ENCODE assay signal across 8 cellular contexts in the genomic region with DNA sequence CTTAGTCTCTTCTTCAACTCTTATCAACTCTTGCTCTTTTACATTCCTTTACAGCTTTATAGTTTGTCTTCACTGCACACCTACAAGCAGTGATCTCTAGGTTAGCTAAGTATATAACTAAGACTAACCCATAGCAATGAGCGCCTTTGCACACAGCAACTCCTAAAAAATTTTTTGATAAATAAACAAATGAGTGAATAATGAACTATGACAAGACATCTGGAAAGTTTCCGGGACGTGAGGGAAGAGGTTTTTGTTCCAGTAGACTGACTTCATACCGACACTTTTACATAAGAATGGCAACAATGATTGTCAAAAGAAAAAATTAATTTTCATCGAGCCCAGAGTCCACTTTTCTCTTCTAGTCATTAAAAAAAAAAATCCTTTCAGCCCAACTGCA.
DNase-seq lines count a peak whose midpoint lies in the region; ATAC-seq and TF ChIP-seq lines count a peak whose summit lies in the region.

No MANE protein-coding gene starts in this region.

- in situ Hi-C loops in GM13976 (cut with MboI; ENCODE audit: low sequenced_read_pairs, unreplicated experiment) = loop anchor here (10.0 kb wide), 1 partner anchor 126 kb away; no protein-coding TSS in a partner anchor

- H3K36me3 ChIP-seq in DOHH2 (ENCODE audit: control insufficient read depth, low read length) = peaks cover 3% of the 10 kb centered on the region; the same call in 1 of the 2 replicates
- no peaks in the 10 kb centered on the region for H3K36me3 ChIP-seq in RWPE2 (ENCODE audit: low read depth)
- no peaks in the 10 kb centered on the region for H3K36me3 ChIP-seq in esophagus muscularis mucosa
- no peaks in the 10 kb centered on the region for H3K36me3 ChIP-seq in trophoblast cell (ENCODE audit: control insufficient read depth in 1 of 2, insufficient read depth in 2 of 2, low read length in 2 of 2)

- no peak overlapping the region for H2BK120ac ChIP-seq in trophoblast cell (ENCODE audit: insufficient read depth, low read length, poor library complexity)

- H3K27ac ChIP-seq in DOHH2 (ENCODE audit: low read depth, low read length) (peak overlapping the region; percentile 57), RWPE2 (ENCODE audit: poor library complexity, severe bottlenecking) (peak overlapping the region; percentile 48), esophagus muscularis mucosa (replicated peaks in 1 of 4) (peak overlapping the region; percentile 81 to 89 (median 85)), trophoblast cell (ENCODE audit: low read depth, low read length) (no peak overlapping the region)

- no peaks in the 10 kb centered on the region for H3K9me2 ChIP-seq in DOHH2 (replicated peaks; ENCODE audit: control insufficient read depth, low read length)

- WGBS in esophagus muscularis mucosa = 8% methylated on average over 5 of the region's 5 CpGs
- no CpG with 5 or more reads among the region's 5 CpGs for WGBS in trophoblast cell (ENCODE audit: extremely low coverage, insufficient coverage, insufficient read length)

- peaks cover 30% of the 10 kb centered on the region for H3F3A ChIP-seq in DOHH2 (ENCODE audit: control insufficient read depth, insufficient read depth)

- no peak overlapping the region for H4K91ac ChIP-seq in trophoblast cell (ENCODE audit: low read depth, low read length)

- H3K9me3 ChIP-seq in DOHH2 (ENCODE audit: control insufficient read depth, insufficient read depth, low read length) (no peaks in the 10 kb centered on the region), RWPE2 (ENCODE audit: severe bottlenecking) (no peaks in the 10 kb centered on the region), esophagus muscularis mucosa (no peaks in the 10 kb centered on the region), trophoblast cell (ENCODE audit: insufficient read depth, low read depth, low read length) (no peaks in the 10 kb centered on the region)

- DNase-seq in RWPE2 (ENCODE audit: low spot score) (no peak), esophagus muscularis mucosa (ENCODE audit: extremely low spot score) (no peak), trophoblast cell (no peak), NCI-H2171 treated with DMSO at 0.1 percent for 48 hours (lab: John Stamatoyannopoulos, UW) (no peak), MV-4-11 (lab: John Stamatoyannopoulos, UW) (no peak), GM13976 (ENCODE audit: low spot score) (no peak)

- peak overlapping the region; percentile 99 for H4K8ac ChIP-seq in trophoblast cell (ENCODE audit: low read depth, low read length)

- H2BK5ac ChIP-seq in trophoblast cell (ENCODE audit: low read depth, low read length, poor library complexity) = no peak overlapping the region

- H3K14ac ChIP-seq in trophoblast cell (ENCODE audit: low read length) = no peak overlapping the region

- TF ChIP-seq POLR2A in esophagus muscularis mucosa (IDR thresholded peaks at IDR 0.05; ENCODE audit: low read depth) = no peak

- peak overlapping the region; percentile 86 for H3K4me2 ChIP-seq in DOHH2 (ENCODE audit: low read length)
- peak overlapping the region; percentile 59 for H3K4me2 ChIP-seq in trophoblast cell (ENCODE audit: low read length)

- no peak for TF ChIP-seq EP300 in esophagus muscularis mucosa (IDR thresholded peaks at IDR 0.05)

- H4K20me1 ChIP-seq in DOHH2 (ENCODE audit: control insufficient read depth, insufficient read depth, low read depth, low read length) = no peaks in the 10 kb centered on the region

- H3K79me2 ChIP-seq in DOHH2 (ENCODE audit: control insufficient read depth, low read length) (peaks cover 46% of the 10 kb centered on the region), trophoblast cell (ENCODE audit: control insufficient read depth, insufficient read depth, low read length, poor library complexity) (peaks cover 4% of the 10 kb centered on the region)

- no peak overlapping the region for H2BK12ac ChIP-seq in trophoblast cell (ENCODE audit: low read length)

- intact Hi-C loops in esophagus muscularis mucosa (cut with DNase I) = loop anchor here (5.0 to 10.0 kb wide), 2 partner anchors 136 to 141 kb away; partner anchors contain the start of genes SLC25A15 and WBP4

- peaks cover 17% of the 10 kb centered on the region for H3K4me1 ChIP-seq in DOHH2 (ENCODE audit: control insufficient read depth, low read length)
- H3K4me1 ChIP-seq in RWPE2 (ENCODE audit: insufficient read depth, poor library complexity, severe bottlenecking) = no peaks in the 10 kb centered on the region
- H3K4me1 ChIP-seq in esophagus muscularis mucosa = peaks cover 9 to 18% (median 14%) of the 10 kb centered on the region in 4 donors
- H3K4me1 ChIP-seq in trophoblast cell (ENCODE audit: control insufficient read depth in 1 of 2, insufficient read depth in 2 of 2, low read length in 2 of 2) = peaks cover 2% of the 10 kb centered on the region in 2 experiments

- peaks cover 5% of the 10 kb centered on the region for H3K79me1 ChIP-seq in trophoblast cell (ENCODE audit: low read length)

- no peak for TF ChIP-seq CTCF in DOHH2 (IDR thresholded peaks at IDR 0.05; ENCODE audit: low read depth, low read length, poor library complexity, severe bottlenecking)
- TF ChIP-seq CTCF in RWPE2 (IDR thresholded peaks at IDR 0.05; ENCODE audit: poor library complexity, severe bottlenecking) = no peak
- TF ChIP-seq CTCF in esophagus muscularis mucosa (IDR thresholded peaks at IDR 0.05) = no peak
- no peak for TF ChIP-seq CTCF in GM13976 (IDR thresholded peaks at IDR 0.05; ENCODE audit: borderline replicate concordance, control extremely low read depth, extremely low read depth, insufficient read depth, missing control alignments)

- H3K4me3 ChIP-seq in DOHH2 (ENCODE audit: low read length) = peak overlapping the region; percentile 87
- peak overlapping the region; percentile 51 for H3K4me3 ChIP-seq in RWPE2 (ENCODE audit: severe bottlenecking)
- peak overlapping the region; percentile 62 to 69 (median 66) for H3K4me3 ChIP-seq in esophagus muscularis mucosa
- no peak overlapping the region for H3K4me3 ChIP-seq in trophoblast cell (ENCODE audit: low read depth, low read length)

- no peak overlapping the region for H3K23ac ChIP-seq in trophoblast cell (ENCODE audit: low read length)

- no peak overlapping the region for H3K18ac ChIP-seq in trophoblast cell (ENCODE audit: low read length)

- peak overlapping the region; percentile 69 for H2AFZ ChIP-seq in trophoblast cell (ENCODE audit: insufficient read depth, low read length, poor library complexity)

- no peak overlapping the region for H4K12ac ChIP-seq in trophoblast cell (ENCODE audit: low read depth, low read length)

- H3K9ac ChIP-seq in trophoblast cell (ENCODE audit: low read length) = no peak overlapping the region

- no peak overlapping the region for H2AK5ac ChIP-seq in trophoblast cell (ENCODE audit: low read length)

- no peak overlapping the region for H3K4ac ChIP-seq in trophoblast cell (ENCODE audit: low read depth, low read length)

- H3K27me3 ChIP-seq in DOHH2 (ENCODE audit: control insufficient read depth, low read length) (no peaks in the 10 kb centered on the region), RWPE2 (ENCODE audit: insufficient read depth, poor library complexity, severe bottlenecking) (no peaks in the 10 kb centered on the region), esophagus muscularis mucosa (no peaks in the 10 kb centered on the region), trophoblast cell (ENCODE audit: insufficient read depth, low read length) (no peaks in the 10 kb centered on the region)

- ATAC-seq in RWPE2 (ENCODE audit: low read depth) (no peak), GM19467 (IDR thresholded peaks at IDR 0.05; ENCODE audit: unreplicated experiment) (no peak)
